ENCODE assay signal across 8 cellular contexts in the genomic region with DNA sequence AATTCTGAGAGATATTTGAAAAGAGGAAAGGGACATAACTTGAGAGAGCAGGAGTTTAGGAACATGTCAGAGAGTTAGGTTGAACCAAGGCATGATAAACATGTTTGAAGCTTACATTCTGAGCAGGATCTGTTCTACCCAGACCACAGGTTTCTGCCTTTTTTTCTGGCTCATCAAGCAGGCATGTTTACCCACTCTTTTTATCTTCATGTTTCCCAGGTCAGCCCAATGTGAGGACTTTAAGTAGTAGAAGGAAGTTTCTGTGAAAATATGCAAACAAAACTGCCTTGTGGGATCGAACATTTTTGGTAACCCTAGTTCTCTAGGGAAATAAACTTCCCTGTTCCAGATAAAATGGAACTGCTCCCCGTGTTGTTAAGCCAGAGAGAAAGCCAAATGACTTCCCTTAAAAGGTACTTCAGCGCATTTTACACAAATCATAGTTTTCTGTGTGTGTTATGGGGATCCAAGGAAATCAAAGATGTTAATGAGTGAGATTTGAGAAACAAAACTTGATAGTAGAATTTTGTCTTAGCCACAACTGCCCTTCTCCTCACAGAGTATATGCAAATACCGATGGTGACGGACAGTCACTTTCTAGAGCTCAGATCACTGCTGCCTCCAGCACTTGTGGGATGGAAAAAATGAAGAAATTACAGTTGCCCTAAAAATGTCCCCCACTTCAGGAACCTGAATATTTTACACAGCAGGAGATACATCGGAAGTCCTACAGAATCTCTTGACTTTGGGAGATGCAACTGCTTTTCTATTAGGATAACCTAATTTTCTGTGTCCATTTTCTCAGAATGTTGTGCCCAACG. TPM values are rescaled to one million over a fixed set of nuclear protein-coding genes. Genes with fewer than 3 reads are reported as not detected.
DNase-seq lines count a peak whose midpoint lies in the region; ATAC-seq lines count a peak whose summit lies in the region.

No MANE protein-coding gene starts in this region.

- peaks cover 34% of the 10 kb centered on the region for H3K4me1 Mint-ChIP-seq in activated T-helper 17 cell treated with anti-CD3 and anti-CD28 coated beads, Interleukin-2, amount 50 U/mL, for 72 hours

- DNase-seq in hepatic stellate cell (ENCODE audit: low spot score) (peak; percentile 25), NCI-H1048 (lab: John Stamatoyannopoulos, UW) (no peak)
- DNase-seq in stimulated activated CD4-positive, alpha-beta T cell treated with anti-CD3 and anti-CD28 coated beads, Interleukin-4, amount 100 ng/mL, for 4 hours = no peak

- H3K27me3 ChIP-seq in skeletal muscle tissue (ENCODE audit: control insufficient read depth in 3 of 3, insufficient read depth in 3 of 3, low read length in 3 of 3) = no peaks in the 10 kb centered on the region

- peak overlapping the region; percentile 97 for H3K27ac Mint-ChIP-seq in activated T-helper 17 cell treated with anti-CD3 and anti-CD28 coated beads, Interleukin-2, amount 50 U/mL, for 72 hours

- peak overlapping the region; percentile 89 for H3K4me3 Mint-ChIP-seq in activated T-helper 17 cell treated with anti-CD3 and anti-CD28 coated beads, Interleukin-2, amount 50 U/mL, for 72 hours

- no peaks in the 10 kb centered on the region for H3K36me3 ChIP-seq in skeletal muscle tissue (ENCODE audit: control insufficient read depth in 3 of 3, insufficient read depth in 3 of 3, low read length in 3 of 3)

- peak overlapping the region; percentile 86 to 95 (median 89) for H3K9ac ChIP-seq in skeletal muscle tissue (ENCODE audit: low read depth in 1 of 3, low read length in 3 of 3)

- H3K27ac ChIP-seq in skeletal muscle tissue (ENCODE audit: low read depth, low read length) = peak overlapping the region; percentile 93

- peaks cover 12 to 43% (median 32%) of the 10 kb centered on the region in 3 donors for H3K4me1 ChIP-seq in skeletal muscle tissue (ENCODE audit: control insufficient read depth in 3 of 3, insufficient read depth in 3 of 3, low read length in 3 of 3)

- no peaks in the 10 kb centered on the region for H3K27me3 Mint-ChIP-seq in activated T-helper 17 cell treated with anti-CD3 and anti-CD28 coated beads, Interleukin-2, amount 50 U/mL, for 72 hours

- ATAC-seq in GM18511 (IDR thresholded peaks at IDR 0.05; ENCODE audit: unreplicated experiment) (peak; percentile 35), HG03103 (IDR thresholded peaks at IDR 0.05; ENCODE audit: low read depth, unreplicated experiment) (peak; percentile 24), GM19023 (IDR thresholded peaks at IDR 0.05; ENCODE audit: unreplicated experiment) (no peak)
- ATAC-seq in activated T-helper 17 cell treated with anti-CD3 and anti-CD28 coated beads, Interleukin-2, amount 50 U/mL, for 72 hours (replicated peaks) = peak; percentile 10

- peaks cover 40% of the 10 kb centered on the region for H3K36me3 Mint-ChIP-seq in activated T-helper 17 cell treated with anti-CD3 and anti-CD28 coated beads, Interleukin-2, amount 50 U/mL, for 72 hours (ENCODE audit: low read depth)

- H3K9me3 ChIP-seq in skeletal muscle tissue (ENCODE audit: control insufficient read depth in 3 of 3, low read length in 3 of 3) = no peaks in the 10 kb centered on the region

- H3K4me3 ChIP-seq in skeletal muscle tissue (ENCODE audit: low read length in 3 of 3) = peak overlapping the region; percentile 86 to 99 (median 99)

- no peaks in the 10 kb centered on the region for H3K9me3 Mint-ChIP-seq in activated T-helper 17 cell treated with anti-CD3 and anti-CD28 coated beads, Interleukin-2, amount 50 U/mL, for 72 hours

RNA-seq across cellular contexts. Expression of a gene that starts 0.8 kb away (rescaled TPM):
- total RNA-seq in activated T-helper 17 cell treated with anti-CD3 and anti-CD28 coated beads, Interleukin-2, amount 50 U/mL, for 72 hours = 10 to 100 TPM; 44.4 to 71.0 TPM
- 28.2 TPM for total RNA-seq in skeletal muscle tissue

RNA-seq across cellular contexts. Expression of a gene that starts 23.2 kb away (rescaled TPM):
- 10 to 100 TPM; 16.1 to 21.4 TPM for total RNA-seq in activated T-helper 17 cell treated with anti-CD3 and anti-CD28 coated beads, Interleukin-2, amount 50 U/mL, for 72 hours
- 3.7 TPM for total RNA-seq in skeletal muscle tissue

RNA-seq across cellular contexts. Expression of a gene that starts 23.7 kb away (rescaled TPM):
- total RNA-seq in activated T-helper 17 cell treated with anti-CD3 and anti-CD28 coated beads, Interleukin-2, amount 50 U/mL, for 72 hours = 10 to 100 TPM; 46.5 to 61.7 TPM
- total RNA-seq in skeletal muscle tissue = 16.7 TPM

RNA-seq across cellular contexts. Expression of a gene that starts 41.0 kb away (rescaled TPM):
- 1 to 10 TPM in 1 of 2 donors, under 1 TPM in 1; 0.99 to 4.4 TPM for total RNA-seq in activated T-helper 17 cell treated with anti-CD3 and anti-CD28 coated beads, Interleukin-2, amount 50 U/mL, for 72 hours
- total RNA-seq in skeletal muscle tissue = under 0.01 TPM

RNA-seq across cellular contexts. Expression of a gene that starts 50.9 kb away (rescaled TPM):
- under 1 TPM; 0.13 to 0.40 TPM for total RNA-seq in activated T-helper 17 cell treated with anti-CD3 and anti-CD28 coated beads, Interleukin-2, amount 50 U/mL, for 72 hours
- total RNA-seq in skeletal muscle tissue = 86.1 TPM
